Comparison of ENCODE assay signal across 8 cellular contexts in the genomic region with DNA sequence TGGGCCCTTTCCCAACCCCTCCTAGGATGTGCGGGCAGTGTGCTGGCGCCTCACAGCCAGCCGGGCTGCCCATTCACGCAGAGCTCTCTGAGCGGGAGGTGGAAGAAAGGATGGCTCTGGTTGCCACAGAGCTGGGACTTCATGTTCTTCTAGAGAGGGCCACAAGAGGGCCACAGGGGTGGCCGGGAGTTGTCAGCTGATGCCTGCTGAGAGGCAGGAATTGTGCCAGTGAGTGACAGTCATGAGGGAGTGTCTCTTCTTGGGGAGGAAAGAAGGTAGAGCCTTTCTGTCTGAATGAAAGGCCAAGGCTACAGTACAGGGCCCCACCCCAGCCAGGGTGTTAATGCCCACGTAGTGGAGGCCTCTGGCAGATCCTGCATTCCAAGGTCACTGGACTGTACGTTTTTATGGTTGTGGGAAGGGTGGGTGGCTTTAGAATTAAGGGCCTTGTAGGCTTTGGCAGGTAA. TPM values are rescaled to one million over a fixed set of nuclear protein-coding genes. Genes with fewer than 3 reads are reported as not detected.
DNase-seq lines count a peak whose midpoint lies in the region; ATAC-seq and TF ChIP-seq lines count a peak whose summit lies in the region.

No MANE protein-coding gene starts in this region.

- peaks cover 4% of the 10 kb centered on the region for H3K36me3 Mint-ChIP-seq in activated naive CD4-positive, alpha-beta T cell treated with anti-CD3 and anti-CD28 coated beads for 36 hours (ENCODE audit: low read depth)
- H3K36me3 Mint-ChIP-seq in naive thymus-derived CD8-positive, alpha-beta T cell: peaks cover 0 to 8% (median 3%) of the 10 kb centered on the region in 3 donors

- peaks cover 7 to 9% of the 10 kb centered on the region in 2 donors for H3K4me1 ChIP-seq in neuronal stem cell (ENCODE audit: control insufficient read depth in 2 of 2, insufficient read depth in 1 of 2, low read depth in 1 of 2, low read length in 2 of 2)

- no peak overlapping the region for H2BK15ac ChIP-seq in neuronal stem cell (ENCODE audit: low read length)

- no peak overlapping the region for H3K18ac ChIP-seq in neuronal stem cell (ENCODE audit: low read length)

- no peak for ATAC-seq in naive thymus-derived CD8-positive, alpha-beta T cell

- H3K4me2 ChIP-seq in neuronal stem cell (ENCODE audit: insufficient read depth, low read length, poor library complexity, severe bottlenecking): no peak overlapping the region

- H3K27me3 ChIP-seq in neuronal stem cell (ENCODE audit: control insufficient read depth in 3 of 3, insufficient read depth in 3 of 3, low read depth in 1 of 3, low read length in 3 of 3): no peaks in the 10 kb centered on the region

- no peak overlapping the region for H3K9ac ChIP-seq in neuronal stem cell (ENCODE audit: low read depth, low read length, poor library complexity)

- POLR2A ChIA-PET in naive thymus-derived CD8-positive, alpha-beta T cell (lab: Charles Lee): no interaction called here

- no peak overlapping the region for H3K23ac ChIP-seq in neuronal stem cell (ENCODE audit: low read depth, low read length, poor library complexity)

- H2BK12ac ChIP-seq in neuronal stem cell (ENCODE audit: low read length): no peak overlapping the region

- intact Hi-C loops in activated naive CD4-positive, alpha-beta T cell treated with anti-CD3 and anti-CD28 coated beads for 36 hours (cut with micrococcal nuclease): no loop called here

- H2AK5ac ChIP-seq in neuronal stem cell (ENCODE audit: low read depth, low read length): no peak overlapping the region

- H3K36me3 ChIP-seq in neuronal stem cell (replicated peaks in 1 of 2; ENCODE audit: control insufficient read depth in 2 of 2, insufficient read depth in 2 of 2, low read length in 2 of 2): peaks cover 38 to 66% of the 10 kb centered on the region in 2 donors

- no peak overlapping the region for H4K8ac ChIP-seq in neuronal stem cell (ENCODE audit: low read depth, low read length)

- DNase-seq in NCI-H1694 treated with DMSO at 0.1 percent for 48 hours (lab: John Stamatoyannopoulos, UW) (peak; percentile 48), T1000 (lab: John Stamatoyannopoulos, UW) (peak; percentile 28), fibroblast of mammary gland (ENCODE audit: low read depth) (peak; percentile 67), neuronal stem cell (ENCODE audit: low spot score) (peak; percentile 52)
- no peak for DNase-seq in activated naive CD4-positive, alpha-beta T cell treated with anti-CD3 and anti-CD28 coated beads for 36 hours
- no peak for DNase-seq in naive thymus-derived CD8-positive, alpha-beta T cell

- no peak overlapping the region for H2AFZ ChIP-seq in neuronal stem cell (ENCODE audit: low read length)

- H3K9me3 ChIP-seq in neuronal stem cell (replicated peaks in 1 of 2; ENCODE audit: control insufficient read depth in 2 of 2, insufficient read depth in 1 of 2, low read depth in 1 of 2, low read length in 2 of 2): no peaks in the 10 kb centered on the region

- H3K4me3 ChIP-seq in fibroblast of mammary gland (ENCODE audit: control insufficient read depth, low read depth, low read length) (no peak overlapping the region), neuronal stem cell (ENCODE audit: low read length in 2 of 2) (no peak overlapping the region)

- H2BK5ac ChIP-seq in neuronal stem cell (ENCODE audit: low read length): no peak overlapping the region

- H3K27ac Mint-ChIP-seq in activated naive CD4-positive, alpha-beta T cell treated with anti-CD3 and anti-CD28 coated beads for 36 hours: no peak overlapping the region
- H3K27ac Mint-ChIP-seq in naive thymus-derived CD8-positive, alpha-beta T cell: peak overlapping the region in 2 of 10 donors; percentile 50 to 75

- no peaks in the 10 kb centered on the region for H3K27me3 Mint-ChIP-seq in activated naive CD4-positive, alpha-beta T cell treated with anti-CD3 and anti-CD28 coated beads for 36 hours (ENCODE audit: low read depth)
- H3K27me3 Mint-ChIP-seq in naive thymus-derived CD8-positive, alpha-beta T cell: no peaks in the 10 kb centered on the region

- H4K91ac ChIP-seq in neuronal stem cell (ENCODE audit: low read depth, low read length, poor library complexity): no peak overlapping the region

- H2BK120ac ChIP-seq in neuronal stem cell (ENCODE audit: low read depth, low read length): no peak overlapping the region

- CTCF ChIA-PET in activated naive CD4-positive, alpha-beta T cell treated with anti-CD3 and anti-CD28 coated beads for 36 hours (lab: Charles Lee): interaction anchor here (1.4 to 1.5 kb wide), 2 partner anchors 14 to 43 kb away, joined by 3 read pairs; no protein-coding TSS in a partner anchor

- H3K27ac ChIP-seq in 22Rv1: peak overlapping the region; percentile 75
- H3K27ac ChIP-seq in neuronal stem cell (replicated peaks; ENCODE audit: low read length): peak overlapping the region; percentile 66

- no peak overlapping the region for H3K4me3 Mint-ChIP-seq in activated naive CD4-positive, alpha-beta T cell treated with anti-CD3 and anti-CD28 coated beads for 36 hours
- H3K4me3 Mint-ChIP-seq in naive thymus-derived CD8-positive, alpha-beta T cell: no peak overlapping the region

- no peaks in the 10 kb centered on the region for H3K9me3 Mint-ChIP-seq in activated naive CD4-positive, alpha-beta T cell treated with anti-CD3 and anti-CD28 coated beads for 36 hours
- no peaks in the 10 kb centered on the region for H3K9me3 Mint-ChIP-seq in naive thymus-derived CD8-positive, alpha-beta T cell

- H3K79me1 ChIP-seq in neuronal stem cell (ENCODE audit: low read depth, low read length): no peaks in the 10 kb centered on the region

- no CpG with 5 or more reads among the region's 8 CpGs for WGBS in neuronal stem cell (ENCODE audit: extremely low coverage in 2 of 2, insufficient read length in 2 of 2, insufficient replicate concordance in 1 of 2), 2 donors

- no peak overlapping the region for H3K4ac ChIP-seq in neuronal stem cell (ENCODE audit: low read length)

- H3K14ac ChIP-seq in neuronal stem cell (ENCODE audit: low read length): no peak overlapping the region

- H3K4me1 Mint-ChIP-seq in activated naive CD4-positive, alpha-beta T cell treated with anti-CD3 and anti-CD28 coated beads for 36 hours (ENCODE audit: low read depth): peaks cover 2% of the 10 kb centered on the region
- H3K4me1 Mint-ChIP-seq in naive thymus-derived CD8-positive, alpha-beta T cell: peaks cover 0 to 6% (median 0%) of the 10 kb centered on the region in 4 donors

- TF ChIP-seq CTCF in 22Rv1 (IDR thresholded peaks at IDR 0.05): peak; percentile 84
- TF ChIP-seq CTCF in GM12872 (IDR thresholded peaks at IDR 0.05; ENCODE audit: insufficient read depth, low read depth, low read length): peak; percentile 62; the same call in 2 of the 3 replicates
- TF ChIP-seq CTCF in fibroblast of mammary gland (conservative IDR thresholded peaks at IDR 0.05; ENCODE audit: control insufficient read depth, insufficient read depth, low read depth, low read length): peak; percentile 43

RNA-seq across cellular contexts. Expression of gene FAM131A, which starts 8.3 kb away (rescaled TPM):
- polyA plus RNA-seq in neuronal stem cell (2013, experiment 1 of 2): 16.7 TPM
- 15.7 TPM for polyA plus RNA-seq in neuronal stem cell (2013, experiment 2 of 2)
- total RNA-seq in activated naive CD4-positive, alpha-beta T cell treated with anti-CD3 and anti-CD28 coated beads for 36 hours: 1 to 10 TPM; 3.8 to 5.0 TPM
- total RNA-seq in naive thymus-derived CD8-positive, alpha-beta T cell: 1 to 10 TPM; 7.7 to 9.0 TPM
- 1 to 10 TPM in 2 of 3 donors, under 1 TPM in 1; 0.98 to 1.8 (median 1.0) TPM for polyA plus RNA-seq in naive thymus-derived CD8-positive, alpha-beta T cell

RNA-seq across cellular contexts. Expression of gene CLCN2, which starts 15.7 kb away (rescaled TPM):
- 18.1 TPM for polyA plus RNA-seq in neuronal stem cell (2013, experiment 1 of 2)
- polyA plus RNA-seq in neuronal stem cell (2013, experiment 2 of 2): 18.8 TPM
- total RNA-seq in activated naive CD4-positive, alpha-beta T cell treated with anti-CD3 and anti-CD28 coated beads for 36 hours: 1 to 10 TPM; 2.9 TPM
- 1 to 10 TPM; 5.2 to 6.3 TPM for total RNA-seq in naive thymus-derived CD8-positive, alpha-beta T cell
- polyA plus RNA-seq in naive thymus-derived CD8-positive, alpha-beta T cell: 1 to 10 TPM in 1 of 3 donors, under 1 TPM in 2; 0.12 to 1.1 (median 0.28) TPM

RNA-seq across cellular contexts. Expression of gene POLR2H, which starts 15.8 kb away (rescaled TPM):
- 80.4 TPM for polyA plus RNA-seq in neuronal stem cell (2013, experiment 1 of 2)
- 80.9 TPM for polyA plus RNA-seq in neuronal stem cell (2013, experiment 2 of 2)
- total RNA-seq in activated naive CD4-positive, alpha-beta T cell treated with anti-CD3 and anti-CD28 coated beads for 36 hours: 10 to 100 TPM; 76.5 to 89.9 TPM
- total RNA-seq in naive thymus-derived CD8-positive, alpha-beta T cell: 10 to 100 TPM; 58.2 to 60.9 TPM
- polyA plus RNA-seq in naive thymus-derived CD8-positive, alpha-beta T cell: 10 to 100 TPM; 58.0 to 81.6 (median 68.0) TPM

RNA-seq across cellular contexts. Expression of gene EIF4G1, which starts 31.3 kb away (rescaled TPM):
- 102 TPM for polyA plus RNA-seq in neuronal stem cell (2013, experiment 1 of 2)
- polyA plus RNA-seq in neuronal stem cell (2013, experiment 2 of 2): 99.2 TPM
- total RNA-seq in activated naive CD4-positive, alpha-beta T cell treated with anti-CD3 and anti-CD28 coated beads for 36 hours: 100 to 1,000 TPM; 345 to 375 TPM
- 100 to 1,000 TPM; 220 to 229 TPM for total RNA-seq in naive thymus-derived CD8-positive, alpha-beta T cell
- polyA plus RNA-seq in naive thymus-derived CD8-positive, alpha-beta T cell: 10 to 100 TPM; 13.6 to 44.6 (median 21.1) TPM

RNA-seq across cellular contexts. Expression of gene THPO, which starts 32.3 kb away (rescaled TPM):
- 1.4 TPM for polyA plus RNA-seq in neuronal stem cell (2013, experiment 1 of 2)
- polyA plus RNA-seq in neuronal stem cell (2013, experiment 2 of 2): 1.7 TPM
- total RNA-seq in activated naive CD4-positive, alpha-beta T cell treated with anti-CD3 and anti-CD28 coated beads for 36 hours: not detected
- total RNA-seq in naive thymus-derived CD8-positive, alpha-beta T cell: not detected
- not detected for polyA plus RNA-seq in naive thymus-derived CD8-positive, alpha-beta T cell

Comparison
In these comparisons a context has a peak if more than half of its experiments do, and no peak if none do; other contexts are left out.
1. DNase-seq: peak in NCI-H1694 treated with DMSO at 0.1 percent for 48 hours (single experiment), T1000 (single experiment), fibroblast of mammary gland (single experiment) and neuronal stem cell (single experiment); none in activated naive CD4-positive, alpha-beta T cell treated with anti-CD3 and anti-CD28 coated beads for 36 hours (single experiment) and naive thymus-derived CD8-positive, alpha-beta T cell (0 of 10).
2. Peak in every context shown above with its lines, with median percentiles within 50 percentile points of each other: CTCF ChIP-seq.